In the genomic region with DNA sequence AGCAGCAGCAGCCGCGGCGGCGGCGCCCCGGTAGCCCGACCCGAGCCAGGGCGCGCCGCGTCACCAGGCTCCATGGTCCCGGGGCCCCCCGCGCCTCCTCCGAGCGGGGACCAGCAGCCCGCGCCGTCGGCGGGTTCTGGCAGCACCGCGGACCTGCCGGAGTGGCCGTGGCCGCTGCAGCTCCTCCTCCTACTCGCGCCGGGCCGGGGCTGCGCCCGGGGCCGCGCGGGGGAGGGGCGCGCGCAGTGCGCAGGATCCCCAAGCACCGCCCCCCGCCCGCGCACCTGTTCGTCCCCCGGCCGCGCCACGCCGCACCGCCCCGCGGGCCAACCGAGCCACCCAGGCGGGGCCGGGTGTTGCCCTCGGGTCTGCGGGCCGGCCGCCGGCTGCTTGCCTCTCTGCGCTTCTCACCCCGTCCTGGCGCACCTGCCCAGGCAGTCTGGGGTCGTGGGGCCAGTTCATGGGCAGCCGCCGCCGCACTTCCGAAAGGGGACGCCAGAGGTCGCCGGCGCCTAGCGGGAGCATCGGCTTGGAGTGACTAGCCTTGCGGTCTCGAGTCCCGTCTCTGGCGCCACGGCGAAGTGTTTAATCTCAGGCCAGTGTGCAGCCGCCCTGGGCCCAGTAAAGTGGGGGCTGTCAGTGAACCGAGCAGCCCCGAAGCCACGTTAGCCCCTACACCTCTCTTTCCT, we compare ENCODE assay signal across 8 cellular contexts. TPM values are rescaled to one million over a fixed set of nuclear protein-coding genes. Genes with fewer than 3 reads are reported as not detected.
DNase-seq lines count a peak whose midpoint lies in the region; ATAC-seq and TF ChIP-seq lines count a peak whose summit lies in the region.

A gene (minus strand): TSS at position 163 of the 689 bp plus-strand sequence. CDS start 89 bp downstream, at position 74.

- TF ChIP-seq CTCF in chondrocyte (IDR thresholded peaks at IDR 0.05): peak; percentile 84

- peak within 1 kb of the TSS; percentile 57 for H3K27ac Mint-ChIP-seq in chondrocyte (ENCODE audit: unreplicated experiment)

- ATAC-seq in GM18909 (IDR thresholded peaks at IDR 0.05; ENCODE audit: poor library complexity, unreplicated experiment): peak; percentile 70
- peak; percentile 64 for ATAC-seq in HG03139 (IDR thresholded peaks at IDR 0.05; ENCODE audit: unreplicated experiment)
- peak; percentile 93 for ATAC-seq in left lobe of liver

- peaks cover 12% of the 10 kb centered on the region for H3K4me1 Mint-ChIP-seq in chondrocyte (ENCODE audit: low read depth)

- DNase-seq in AG08396 (ENCODE audit: low spot score): peak; percentile 71
- peak; percentile 82 for DNase-seq in NCI-H345 (lab: John Stamatoyannopoulos, UW)
- peak; percentile 62 for DNase-seq in activated CD4-positive, alpha-beta T cell treated with anti-CD3 and anti-CD28 coated beads for 1 hour
- peak; percentile 91 for DNase-seq in chondrocyte (ENCODE audit: low spot score)
- DNase-seq in left lobe of liver (ENCODE audit: low spot score): peak; percentile 85
- peak; percentile 63 for DNase-seq in stimulated activated CD4-positive, alpha-beta T cell treated with anti-CD3 and anti-CD28 coated beads, Interleukin-2, amount 100 ng/mL, for 4 hours (ENCODE audit: low read depth)

- peaks cover 14% of the 10 kb centered on the region for H3K9me3 Mint-ChIP-seq in chondrocyte (ENCODE audit: low read depth)

- no peaks in the 10 kb centered on the region for H3K27me3 Mint-ChIP-seq in chondrocyte (ENCODE audit: low read depth)

- no peaks in the 10 kb centered on the region for H3K36me3 Mint-ChIP-seq in chondrocyte (ENCODE audit: low read depth)

- H3K4me3 Mint-ChIP-seq in chondrocyte (ENCODE audit: unreplicated experiment): peak within 1 kb of the TSS; percentile 75

RNA-seq across cellular contexts. Expression of the gene that starts here (rescaled TPM):
- total RNA-seq in chondrocyte (4.2 to 6.1 TPM (median 5.4 TPM) in 3 replicates), left lobe of liver (8.6 TPM)

Comparison
In these comparisons a context has a peak if more than half of its experiments do, and no peak if none do; other contexts are left out.
1. Peak in every context shown above with its lines: DNase-seq and ATAC-seq.